In genomic region chr1:21327566-21328323, GRCh38 we compare ENCODE assay signal across 12 cellular contexts. TPM values are rescaled to one million over a fixed set of nuclear protein-coding genes. Genes with fewer than 3 reads are reported as not detected.
DNase-seq lines count a peak whose midpoint lies in the region; ATAC-seq, FAIRE-seq and TF ChIP-seq lines count a peak whose summit lies in the region.
"Had no signal": no experiment of that assay in that cellular context is flagged by ENCODE, and none has a peak within 500 bp of the region (broad histone marks: within the 10 kb centered on the region; RNA-seq: fewer than 3 reads in every experiment).

No MANE protein-coding gene starts in this region.

- peak overlapping the region; percentile 94; the same call in 1 of the 2 replicates for H3K27ac ChIP-seq in Karpas-422 (ENCODE audit: low read length)
- H3K27ac ChIP-seq in endothelial cell of umbilical vein (ENCODE audit: insufficient read depth, low read depth, low read length), result no peak overlapping the region
- peak overlapping the region; percentile 82 to 86 for H3K27ac ChIP-seq in prostate gland

- ATAC-seq in GM19328 (IDR thresholded peaks at IDR 0.05; ENCODE audit: unreplicated experiment) (no peak), GM19351 (IDR thresholded peaks at IDR 0.05; ENCODE audit: unreplicated experiment) (no peak)
- ATAC-seq: GM12878 had no signal

- POLR2A ChIA-PET in endothelial cell of umbilical vein (lab: Charles Lee), result no interaction called here

- H3K4me1 ChIP-seq in Karpas-422 (ENCODE audit: low read length), result peaks cover 85% of the 10 kb centered on the region
- peaks cover 60% of the 10 kb centered on the region for H3K4me1 ChIP-seq in endothelial cell of umbilical vein (ENCODE audit: control insufficient read depth, extremely low read depth, insufficient read depth, low read length)
- peaks cover 43% of the 10 kb centered on the region for H3K4me1 ChIP-seq in prostate gland (replicated peaks)

- FAIRE-seq in endothelial cell of umbilical vein (lab: Jason Lieb, UNC), result peak; percentile 48
- FAIRE-seq: colon, GM12878 had no signal

- CTCF ChIA-PET in endothelial cell of umbilical vein (lab: Charles Lee), result interaction anchor here (1.2 to 9.1 kb wide), 5 partner anchors 9 to 58 kb away, joined by 3 to 73 read pairs (median 28); no protein-coding TSS in a partner anchor

- BruUV-seq in endothelial cell of umbilical vein (replicated peaks; lab: Mats Ljungman, UMichigan), result no TSS peak

- H3K27me3 ChIP-seq in Karpas-422 (ENCODE audit: low read length), result no peaks in the 10 kb centered on the region
- H3K27me3 ChIP-seq in endothelial cell of umbilical vein (ENCODE audit: control insufficient read depth in 2 of 2, insufficient read depth in 2 of 2, low read length in 2 of 2), result no peaks in the 10 kb centered on the region
- H3K27me3 ChIP-seq in prostate gland (replicated peaks; ENCODE audit: insufficient read depth), result no peaks in the 10 kb centered on the region

- peaks cover 9 to 50% (median 44%) of the 10 kb centered on the region in 3 donors for H3K27me3 Mint-ChIP-seq in CD14-positive monocyte (ENCODE audit: low read depth in 3 of 3)

- H4K20me1 ChIP-seq in Karpas-422 (ENCODE audit: insufficient read depth, low read depth, low read length) (peaks cover 4% of the 10 kb centered on the region; the same call in 1 of the 2 replicates), endothelial cell of umbilical vein (replicated peaks; ENCODE audit: control insufficient read depth, extremely low read depth, insufficient read depth, low read length) (no peaks in the 10 kb centered on the region)

- H3K4me2 ChIP-seq in Karpas-422 (ENCODE audit: low read depth, low read length, poor library complexity, severe bottlenecking), result peak overlapping the region; percentile 83
- no peak overlapping the region for H3K4me2 ChIP-seq in endothelial cell of umbilical vein (ENCODE audit: insufficient read depth, low read length)

- 0 out of 2 replicates have a peak overlapping the region, but pooled peaks have one; percentile 67 for H3K9ac ChIP-seq in Karpas-422 (ENCODE audit: low read length)
- H3K9ac ChIP-seq in endothelial cell of umbilical vein (replicated peaks; ENCODE audit: extremely low read depth, insufficient read depth, low read length), result no peak overlapping the region

- H3K9me3 ChIP-seq in Karpas-422 (ENCODE audit: low read length) (no peaks in the 10 kb centered on the region), endothelial cell of umbilical vein (replicated peaks; ENCODE audit: control insufficient read depth, insufficient read depth, low read length) (no peaks in the 10 kb centered on the region), prostate gland (no peaks in the 10 kb centered on the region)

- H3K4me1 Mint-ChIP-seq in CD14-positive monocyte, result peaks cover 68% of the 10 kb centered on the region

- intact Hi-C loops in CD14-positive monocyte (cut with micrococcal nuclease), result no loop called here
- intact Hi-C loops in endothelial cell of umbilical vein (cut with micrococcal nuclease), result no loop called here
- intact Hi-C loops in prostate gland (cut with DNase I), result no loop called here

- H3K79me2 ChIP-seq in Karpas-422 (ENCODE audit: low read length) (peaks cover 95% of the 10 kb centered on the region), endothelial cell of umbilical vein (ENCODE audit: control insufficient read depth, insufficient read depth, low read length) (peaks cover 60% of the 10 kb centered on the region)

- dilution Hi-C loops in endothelial cell of umbilical vein (cut with MboI; ENCODE audit: extremely low pct_ligation_motif_present, low sequenced_read_pairs), result no loop called here

- H3K27ac Mint-ChIP-seq in CD14-positive monocyte, result peak overlapping the region in 4 of 7 donors; percentile 11 to 54 (median 16)

- DNase-seq in CD14-positive monocyte (ENCODE audit: low spot score), result no peak
- no peak for DNase-seq in Karpas-422
- no peak for DNase-seq in endothelial cell of umbilical vein (ENCODE audit: low read depth, low spot score)
- no peak for DNase-seq in prostate gland (ENCODE audit: low spot score)
- DNase-seq in NCI-H345 treated with DMSO at 0.1 percent for 48 hours (lab: John Stamatoyannopoulos, UW; ENCODE audit: unreplicated experiment), result no peak
- DNase-seq in GM03348 (ENCODE audit: low spot score), result no peak
- DNase-seq: NCI-H1092 treated with DMSO at 0.1 percent for 48 hours, NCI-H748 treated with DMSO at 0.1 percent for 48 hours had no signal

- 94% methylated on average over 15 of the region's 15 CpGs for WGBS in prostate gland

- H3K9me2 ChIP-seq in Karpas-422 (replicated peaks; ENCODE audit: insufficient read depth, low read length), result no peaks in the 10 kb centered on the region

- H2AFZ ChIP-seq in Karpas-422 (ENCODE audit: low read length) (no peak overlapping the region), endothelial cell of umbilical vein (ENCODE audit: low read depth, low read length) (no peak overlapping the region)

- H3K36me3 Mint-ChIP-seq in CD14-positive monocyte, result peaks cover 35 to 47% of the 10 kb centered on the region in 2 donors

- no peak for TF ChIP-seq CTCF in CD14-positive monocyte (IDR thresholded peaks at IDR 0.05)
- no peak for TF ChIP-seq CTCF in endothelial cell of umbilical vein (IDR thresholded peaks at IDR 0.05; ENCODE audit: extremely low read depth in 1 of 2, insufficient read depth in 1 of 2, low read depth in 1 of 2, low read length in 2 of 2)
- no peak for TF ChIP-seq CTCF in prostate gland (IDR thresholded peaks at IDR 0.05)

- no peak for TF ChIP-seq POLR2A in endothelial cell of umbilical vein (IDR thresholded peaks at IDR 0.05; ENCODE audit: low read depth, low read length)
- TF ChIP-seq POLR2A in prostate gland (IDR thresholded peaks at IDR 0.05), result no peak

- H3K9me1 ChIP-seq in endothelial cell of umbilical vein (replicated peaks; ENCODE audit: control insufficient read depth, extremely low read depth, insufficient read depth, low read length), result no peaks in the 10 kb centered on the region

- H3K9me3 Mint-ChIP-seq in CD14-positive monocyte, result peaks cover 0 to 2% (median 0%) of the 10 kb centered on the region in 7 donors

- peak overlapping the region in 1 of 2 donors; percentile 67 for H3K4me3 Mint-ChIP-seq in CD14-positive monocyte

- H3K36me3 ChIP-seq in Karpas-422 (ENCODE audit: insufficient read depth, low read length) (peaks cover 3% of the 10 kb centered on the region), endothelial cell of umbilical vein (ENCODE audit: control insufficient read depth in 2 of 2, extremely low read depth in 1 of 2, insufficient read depth in 2 of 2, low read length in 2 of 2) (peaks cover 0 to 4% of the 10 kb centered on the region in 2 experiments), prostate gland (no peaks in the 10 kb centered on the region)

- H3K4me3 ChIP-seq in Karpas-422 (ENCODE audit: low read length) (no peak overlapping the region), endothelial cell of umbilical vein (replicated peaks in 1 of 3; ENCODE audit: insufficient read depth in 1 of 3, low read depth in 1 of 3, low read length in 3 of 3) (no peak overlapping the region), prostate gland (no peak overlapping the region)
- H3K4me3 ChIP-seq: GM12878 had no signal

TF ChIP-seq in endothelial cell of umbilical vein, 7 proteins besides CTCF, POLR2A, EP300 and RAD21:
- no peak for TF ChIP-seq GATA2 (IDR thresholded peaks at IDR 0.05; ENCODE audit: insufficient read depth, insufficient read length, low read depth, low read length)
- no peak for TF ChIP-seq POLR2AphosphoS5 (IDR thresholded peaks at IDR 0.05; ENCODE audit: insufficient read depth, low read depth, low read length)
- no peak for TF ChIP-seq JUN (IDR thresholded peaks at IDR 0.05; ENCODE audit: borderline replicate concordance, insufficient read depth, insufficient read length, low read depth)
- TF ChIP-seq MYC (IDR thresholded peaks at IDR 0.05; ENCODE audit: low read depth, low read length), result no peak
- no peak for TF ChIP-seq MAX (IDR thresholded peaks at IDR 0.05; ENCODE audit: insufficient read depth, insufficient read length)
- no peak for TF ChIP-seq FOS (IDR thresholded peaks at IDR 0.05; ENCODE audit: borderline replicate concordance, insufficient read depth, low read length)
- TF ChIP-seq EZH2 (IDR thresholded peaks at IDR 0.05; ENCODE audit: borderline replicate concordance, low read depth, low read length, severe bottlenecking), result no peak
TF ChIP-seq in endothelial cell of umbilical vein: peak in this region for 0.

RNA-seq across cellular contexts. Expression of gene ECE1, which starts 37.5 kb away (rescaled TPM):
- polyA plus RNA-seq in CD14-positive monocyte (10 to 100 TPM; 10.6 to 23.3 TPM), endothelial cell of umbilical vein (437 and 521 TPM in 2 replicates)
- 59.9 and 81.7 TPM in 2 replicates for total RNA-seq in Karpas-422 (2014; rRNA removed; shearing (Covaris generic); ENCODE audit: low replicate concordance)
- total RNA-seq in endothelial cell of umbilical vein (496 and 562 TPM in 2 replicates), prostate gland (100 to 1,000 TPM; 113 to 146 TPM)
- 352 and 358 TPM in 2 replicates for polyA plus RNA-seq in endothelial cell of umbilical vein (2011; cell fraction: cytosol; rRNA removed)
- 291 and 306 TPM in 2 replicates for polyA plus RNA-seq in endothelial cell of umbilical vein (2011; cell fraction: nucleus; rRNA removed)
- polyA plus RNA-seq in endothelial cell of umbilical vein (2012), result 366 and 394 TPM in 2 replicates
- polyA minus RNA-seq in endothelial cell of umbilical vein, result 457 and 568 TPM in 2 replicates
- polyA minus RNA-seq in endothelial cell of umbilical vein (2011; cell fraction: cytosol; rRNA and poly(A)+ RNA removed), result 16.8 TPM
- polyA minus RNA-seq in endothelial cell of umbilical vein (2011; cell fraction: nucleus; rRNA and poly(A)+ RNA removed), result 172 and 244 TPM in 2 replicates
